In genomic region chr1:53266038-53266437, GRCh38 we compare ENCODE assay signal across 1 cellular context.
TF ChIP-seq lines count a peak whose summit lies in the region.

No MANE protein-coding gene starts in this region.

TF ChIP-seq in GM23338, 12 proteins besides CTCF, POLR2A, EP300 and RAD21 (continued from another document):
- TF ChIP-seq REST (IDR thresholded peaks at IDR 0.05; ENCODE audit: unreplicated experiment): no peak
